18 cellular contexts compared by ENCODE assay signal in the genomic region with DNA sequence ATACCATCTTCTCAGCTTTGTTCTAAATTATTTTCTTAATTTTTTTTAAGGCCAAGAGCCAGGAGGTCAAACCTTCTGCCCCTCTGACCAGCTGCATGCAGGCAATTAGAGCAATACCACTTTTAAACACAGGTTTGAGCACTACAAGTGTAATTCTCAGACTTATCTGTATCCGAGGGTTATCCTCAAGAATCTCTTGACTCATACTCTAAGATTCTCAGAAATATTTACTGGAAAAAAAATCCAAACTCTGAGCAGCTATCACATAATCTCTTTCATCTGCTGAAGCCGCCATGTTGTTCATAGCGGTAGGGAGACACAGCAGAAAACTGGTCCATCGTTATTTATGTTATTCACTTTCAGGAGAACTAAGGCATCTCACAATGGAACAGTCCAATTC. TPM values are rescaled to one million over a fixed set of nuclear protein-coding genes. Genes with fewer than 3 reads are reported as not detected.
DNase-seq lines count a peak whose midpoint lies in the region; ATAC-seq, FAIRE-seq and TF ChIP-seq lines count a peak whose summit lies in the region.
"Had no signal": no experiment of that assay in that cellular context is flagged by ENCODE, and none has a peak within 500 bp of the region (broad histone marks: within the 10 kb centered on the region; RNA-seq: fewer than 3 reads in every experiment).

No MANE protein-coding gene starts in this region.

- H3K79me2 ChIP-seq in ACC112 (ENCODE audit: control insufficient read depth, insufficient read depth, low read length, unreplicated experiment) (no peaks in the 10 kb centered on the region), astrocyte (ENCODE audit: insufficient read depth, low read length) (no peaks in the 10 kb centered on the region), hepatocyte (no peaks in the 10 kb centered on the region)

- peak; percentile 17 for FAIRE-seq in astrocyte (lab: Jason Lieb, UNC)
- FAIRE-seq: G401.6, GM12892 had no signal

- no peaks in the 10 kb centered on the region for H3K9me2 ChIP-seq in hepatocyte (replicated peaks; ENCODE audit: insufficient read depth)

- H4K20me1 ChIP-seq in astrocyte (ENCODE audit: insufficient read depth, low read length), result no peaks in the 10 kb centered on the region
- H4K20me1 ChIP-seq in hepatocyte (ENCODE audit: insufficient read depth, poor library complexity, severe bottlenecking), result no peaks in the 10 kb centered on the region

- H3K36me3 Mint-ChIP-seq in astrocyte (ENCODE audit: low read depth, unreplicated experiment), result no peaks in the 10 kb centered on the region

- peak; percentile 16 for DNase-seq in HCEC 1CT
- DNase-seq in astrocyte (ENCODE audit: low read depth), result peak; percentile 74
- peak; percentile 11 for DNase-seq in fibroblast of villous mesenchyme (ENCODE audit: low read depth)
- DNase-seq in GM13977 (ENCODE audit: low spot score), result no peak
- DNase-seq in hepatocyte (ENCODE audit: low spot score), result no peak
- no peak for DNase-seq in substantia nigra (lab: John Stamatoyannopoulos, UW)
- DNase-seq: AML-193, DMS53, GOT3, NCI-H1092, NCI-H1694, NCI-H2107, NCI-H446 had no signal

- H3K4me1 ChIP-seq in ACC112 (ENCODE audit: control insufficient read depth, insufficient read depth, low read length, unreplicated experiment) (peaks cover 10% of the 10 kb centered on the region), astrocyte (ENCODE audit: insufficient read depth, low read length) (peaks cover 3% of the 10 kb centered on the region), hepatocyte (ENCODE audit: insufficient read depth) (no peaks in the 10 kb centered on the region)

- no peaks in the 10 kb centered on the region for H3K9me3 ChIP-seq in astrocyte (ENCODE audit: insufficient read depth, low read depth, low read length)
- H3K9me3 ChIP-seq in hepatocyte (ENCODE audit: low read depth), result no peaks in the 10 kb centered on the region

- no peak for ATAC-seq in GM21723 (IDR thresholded peaks at IDR 0.05; ENCODE audit: unreplicated experiment)

- TF ChIP-seq CTCF in astrocyte (IDR thresholded peaks at IDR 0.05; ENCODE audit: insufficient read depth, low read depth, low read length) (no peak), fibroblast of villous mesenchyme (IDR thresholded peaks at IDR 0.05; ENCODE audit: insufficient read depth, low read depth, low read length) (no peak), GM13977 (IDR thresholded peaks at IDR 0.05; ENCODE audit: extremely low read depth, insufficient read depth, missing control alignments) (no peak), hepatocyte (IDR thresholded peaks at IDR 0.05; ENCODE audit: poor library complexity) (no peak)

- peaks cover 10% of the 10 kb centered on the region for H3K4me1 Mint-ChIP-seq in astrocyte (ENCODE audit: low read depth, unreplicated experiment)
- H3K4me1 Mint-ChIP-seq: IgD-negative memory B cell had no signal

- peak overlapping the region; percentile 47 for H3K27ac Mint-ChIP-seq in astrocyte (ENCODE audit: unreplicated experiment)
- H3K27ac Mint-ChIP-seq: IgD-negative memory B cell had no signal

- H3K27me3 ChIP-seq in ACC112 (ENCODE audit: insufficient read depth, low read length) (no peaks in the 10 kb centered on the region), astrocyte (ENCODE audit: insufficient read depth, low read length) (no peaks in the 10 kb centered on the region), hepatocyte (no peaks in the 10 kb centered on the region)

- peaks cover 3% of the 10 kb centered on the region for H3K27me3 Mint-ChIP-seq in astrocyte (ENCODE audit: low read depth, unreplicated experiment)
- H3K27me3 Mint-ChIP-seq: IgD-negative memory B cell had no signal

- no peaks in the 10 kb centered on the region for H3K36me3 ChIP-seq in ACC112 (ENCODE audit: insufficient read depth, low read length)
- H3K36me3 ChIP-seq in astrocyte (ENCODE audit: insufficient read depth, low read length), result no peaks in the 10 kb centered on the region
- no peaks in the 10 kb centered on the region for H3K36me3 ChIP-seq in hepatocyte (replicated peaks; ENCODE audit: insufficient read depth, low read depth)

- H3K9me3 Mint-ChIP-seq in astrocyte (ENCODE audit: unreplicated experiment), result peaks cover 7% of the 10 kb centered on the region

- H3K4me3 ChIP-seq in ACC112 (ENCODE audit: low read depth, low read length) (no peak overlapping the region), astrocyte (ENCODE audit: insufficient read depth, low read depth, low read length) (no peak overlapping the region), fibroblast of villous mesenchyme (ENCODE audit: low read depth, low read length) (no peak overlapping the region), hepatocyte (no peak overlapping the region)

- in situ Hi-C loops in GM13977 (cut with MboI; ENCODE audit: low pct_unique_long_range_greater_than_20kb, low sequenced_read_pairs, unreplicated experiment), result no loop called here

- 79% methylated on average over 4 of the region's 4 CpGs for WGBS in hepatocyte (ENCODE audit: low lambda C conversion rate, missing lambda C conversion rate)

- no peak overlapping the region for H3K4me3 Mint-ChIP-seq in astrocyte (ENCODE audit: unreplicated experiment)
- H3K4me3 Mint-ChIP-seq: IgD-negative memory B cell had no signal

- no peak overlapping the region for H3K9ac ChIP-seq in astrocyte (ENCODE audit: low read length)

- H3K27ac ChIP-seq in ACC112 (ENCODE audit: low read depth, low read length) (0 out of 2 replicates have a peak overlapping the region, but pooled peaks have one; percentile 34), astrocyte (ENCODE audit: low read depth, low read length) (no peak overlapping the region), hepatocyte (no peak overlapping the region), substantia nigra (ENCODE audit: low read depth, low read length, poor library complexity, severe bottlenecking) (no peak overlapping the region)

- H3K4me2 ChIP-seq in astrocyte (ENCODE audit: low read length) (no peak overlapping the region), hepatocyte (no peak overlapping the region)

- H2AFZ ChIP-seq in ACC112 (ENCODE audit: low read length, unreplicated experiment), result no peak overlapping the region
- no peak overlapping the region for H2AFZ ChIP-seq in astrocyte (ENCODE audit: low read depth, low read length)
- H2AFZ ChIP-seq in hepatocyte, result no peak overlapping the region

RNA-seq across cellular contexts. Expression of gene PTHLH, which starts 27.4 kb away (rescaled TPM):
- total RNA-seq in astrocyte (48.5 and 53.5 TPM in 2 replicates), fibroblast of villous mesenchyme (1.3 and 1.6 TPM in 2 replicates), hepatocyte (1.8 and 4.5 TPM in 2 replicates)
- 2.7 and 3.1 TPM in 2 replicates for polyA plus RNA-seq in hepatocyte
- polyA plus RNA-seq: IgD-negative memory B cell had no signal

Comparison
In these comparisons a context has a peak if more than half of its experiments do, and no peak if none do; other contexts are left out.
1. DNase-seq: peak in HCEC 1CT (single experiment), astrocyte (single experiment) and fibroblast of villous mesenchyme (single experiment); none in GM13977 (single experiment), hepatocyte (single experiment) and substantia nigra (0 of 49).